Comparison of ENCODE assay signal across 15 cellular contexts in the genomic region with DNA sequence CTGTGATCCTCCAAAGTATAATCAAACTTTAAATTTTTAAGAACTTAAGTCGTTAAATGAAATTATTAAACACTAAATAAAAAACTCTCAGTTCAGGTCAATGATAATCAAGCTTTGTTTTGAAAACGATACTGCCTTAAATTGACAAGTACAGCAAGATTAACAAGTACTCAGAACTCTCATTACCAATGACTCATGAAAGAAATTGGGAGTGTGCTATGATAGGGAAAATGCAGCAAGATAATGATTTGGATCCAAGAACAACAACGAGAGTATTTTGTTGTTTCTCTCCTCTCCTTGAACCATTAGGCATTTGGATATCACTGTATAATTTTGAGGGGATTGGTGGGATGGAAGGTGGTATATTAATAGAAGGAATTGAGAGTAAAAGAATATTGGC. TPM values are rescaled to one million over a fixed set of nuclear protein-coding genes. Genes with fewer than 3 reads are reported as not detected.
A peak's percentile ranks its signal among the peaks of the same experiment; 100 is the strongest.
DNase-seq lines count a peak whose midpoint lies in the region; TF ChIP-seq lines count a peak whose summit lies in the region.
"Had no signal": no experiment of that assay in that cellular context is flagged by ENCODE, and none has a peak within 500 bp of the region (broad histone marks: within the 10 kb centered on the region; RNA-seq: fewer than 3 reads in every experiment).

No MANE protein-coding gene starts in this region.

- H3K9me3 ChIP-seq in osteoblast (ENCODE audit: low read depth, low read length) (no peaks in the 10 kb centered on the region), thyroid gland (no peaks in the 10 kb centered on the region)
- H3K9me3 ChIP-seq: stomach had no signal

- H3K27ac ChIP-seq in osteoblast (ENCODE audit: low read depth, low read length), result no peak overlapping the region
- no peak overlapping the region for H3K27ac ChIP-seq in thyroid gland
- H3K27ac ChIP-seq: PC-9, stomach had no signal

- DNase-seq in EH (ENCODE audit: low read depth), result peak; percentile 43
- no peak for DNase-seq in HFFc6
- DNase-seq in erythroblast (lab: John Stamatoyannopoulos, UW), result peak; percentile 6 to 36
- DNase-seq in osteoblast (ENCODE audit: insufficient read length, low spot score, missing footprints), result no peak
- DNase-seq in T-helper 2 cell treated with Interferon-gamma antibody and Interleukin-4, amounts not matched to agents 5 μg/mL and 100 μg/mL, for 36 hours (ENCODE audit: low spot score), result no peak
- no peak for DNase-seq in GM13977 (ENCODE audit: low spot score)
- no peak for DNase-seq in kidney glomerular epithelial cell (lab: John Stamatoyannopoulos, UW)
- DNase-seq in thyroid gland, result no peak
- DNase-seq: anterior cingulate cortex, GDM1, NCI-H1417 treated with DMSO at 0.1 percent for 48 hours, NCI-H524 treated with DMSO at 0.1 percent for 48 hours, PC-9, retina, stomach had no signal

- intact Hi-C loops in thyroid gland (cut with DNase I), result no loop called here

- H3K4me3 Mint-ChIP-seq in HFFc6, result no peak overlapping the region
- H3K4me3 Mint-ChIP-seq in T-helper 2 cell treated with Interferon-gamma antibody and Interleukin-4, amounts not matched to agents 5 μg/mL and 100 μg/mL, for 36 hours, result no peak overlapping the region

- H3K79me2 ChIP-seq in osteoblast (ENCODE audit: insufficient read depth, low read length), result peaks cover 82% of the 10 kb centered on the region

- no peaks in the 10 kb centered on the region for H3K27me3 ChIP-seq in osteoblast (ENCODE audit: insufficient read depth, low read length)
- H3K27me3 ChIP-seq in thyroid gland, result no peaks in the 10 kb centered on the region
- H3K27me3 ChIP-seq: stomach had no signal

- peaks cover 43% of the 10 kb centered on the region for H3K4me1 Mint-ChIP-seq in HFFc6 (ENCODE audit: low read depth)
- H3K4me1 Mint-ChIP-seq in T-helper 2 cell treated with Interferon-gamma antibody and Interleukin-4, amounts not matched to agents 5 μg/mL and 100 μg/mL, for 36 hours (ENCODE audit: low read depth), result peaks cover 39% of the 10 kb centered on the region

- no peak for TF ChIP-seq CTCF in HFFc6 (IDR thresholded peaks at IDR 0.05)
- TF ChIP-seq CTCF in osteoblast (IDR thresholded peaks at IDR 0.05; ENCODE audit: extremely low read depth, low read depth, low read length), result no peak
- no peak for TF ChIP-seq CTCF in GM13977 (IDR thresholded peaks at IDR 0.05; ENCODE audit: extremely low read depth, insufficient read depth, missing control alignments)
- no peak for TF ChIP-seq CTCF in thyroid gland (IDR thresholded peaks at IDR 0.05)

- H3K27me3 Mint-ChIP-seq in HFFc6 (ENCODE audit: insufficient read depth), result no peaks in the 10 kb centered on the region
- H3K27me3 Mint-ChIP-seq in T-helper 2 cell treated with Interferon-gamma antibody and Interleukin-4, amounts not matched to agents 5 μg/mL and 100 μg/mL, for 36 hours (ENCODE audit: low read depth), result no peaks in the 10 kb centered on the region

- in situ Hi-C loops in GM13977 (cut with MboI; ENCODE audit: low pct_unique_long_range_greater_than_20kb, low sequenced_read_pairs, unreplicated experiment), result no loop called here

- 76 to 79% methylated on average over 3 of the region's 3 CpGs for WGBS in thyroid gland, 2 donors

- H3K4me3 ChIP-seq in osteoblast (ENCODE audit: insufficient read depth, low read length) (no peak overlapping the region), thyroid gland (replicated peaks in 1 of 3) (no peak overlapping the region)
- H3K4me3 ChIP-seq: PC-9, stomach had no signal

- peaks cover 26% of the 10 kb centered on the region for H4K20me1 ChIP-seq in osteoblast (ENCODE audit: insufficient read depth, low read length)

- H3K36me3 Mint-ChIP-seq in HFFc6 (ENCODE audit: low read depth), result peaks cover 12% of the 10 kb centered on the region
- H3K36me3 Mint-ChIP-seq in T-helper 2 cell treated with Interferon-gamma antibody and Interleukin-4, amounts not matched to agents 5 μg/mL and 100 μg/mL, for 36 hours (ENCODE audit: low read depth), result peaks cover 55% of the 10 kb centered on the region

- H3K4me1 ChIP-seq in osteoblast (ENCODE audit: insufficient read depth, low read length) (peaks cover 17% of the 10 kb centered on the region), thyroid gland (peaks cover 11 to 39% of the 10 kb centered on the region in 2 donors)

- H3K36me3 ChIP-seq in osteoblast (ENCODE audit: insufficient read depth, low read length) (peaks cover 12% of the 10 kb centered on the region), thyroid gland (no peaks in the 10 kb centered on the region)

- H3K4me2 ChIP-seq in osteoblast (ENCODE audit: insufficient read depth, low read length), result peak overlapping the region; percentile 13
- H3K4me2 ChIP-seq: PC-9 had no signal

- no peak for TF ChIP-seq POLR2A in erythroblast (IDR thresholded peaks at IDR 0.05; ENCODE audit: low read length)
- no peak for TF ChIP-seq POLR2A in thyroid gland (IDR thresholded peaks at IDR 0.05)

- no peak overlapping the region for H2AFZ ChIP-seq in osteoblast (ENCODE audit: low read length)
- H2AFZ ChIP-seq: PC-9 had no signal

- no peaks in the 10 kb centered on the region for H3K9me3 Mint-ChIP-seq in HFFc6
- H3K9me3 Mint-ChIP-seq in T-helper 2 cell treated with Interferon-gamma antibody and Interleukin-4, amounts not matched to agents 5 μg/mL and 100 μg/mL, for 36 hours, result no peaks in the 10 kb centered on the region

- H3K27ac Mint-ChIP-seq in HFFc6, result peak overlapping the region; percentile 7; the same call in 1 of the 2 replicates
- H3K27ac Mint-ChIP-seq in T-helper 2 cell treated with Interferon-gamma antibody and Interleukin-4, amounts not matched to agents 5 μg/mL and 100 μg/mL, for 36 hours, result no peak overlapping the region

RNA-seq across cellular contexts. Expression of gene N4BP2L2, which starts 10.2 kb away (rescaled TPM):
- 10 to 100 TPM; 44.7 to 57.9 (median 50.4) TPM for total RNA-seq in HFFc6 (2021; fragmentation: NEBNext Ultra II Directional; extraction: Animal tissue kit (Norgen Biotek cat#: 25700))
- total RNA-seq in osteoblast, result 178 and 183 TPM in 2 replicates
- total RNA-seq in thyroid gland, result 100 to 1,000 TPM; 267 to 633 (median 382) TPM

RNA-seq across cellular contexts. Expression of gene PDS5B, which starts 57.9 kb away (rescaled TPM):
- total RNA-seq in HFFc6 (2021; fragmentation: NEBNext Ultra II Directional; extraction: Animal tissue kit (Norgen Biotek cat#: 25700)), result 10 to 100 TPM; 21.0 to 28.9 (median 24.6) TPM
- total RNA-seq in osteoblast (23.2 and 28.9 TPM in 2 replicates), thyroid gland (10 to 100 TPM; 47.9 to 55.1 (median 49.3) TPM)

Comparison
In these comparisons a context has a peak if more than half of its experiments do, and no peak if none do; other contexts are left out.
1. DNase-seq: peak in EH (single experiment) and erythroblast (2 of 2); none in HFFc6 (single experiment), osteoblast (single experiment), T-helper 2 cell treated with Interferon-gamma antibody and Interleukin-4, amounts not matched to agents 5 μg/mL and 100 μg/mL, for 36 hours (single experiment), GM13977 (single experiment), kidney glomerular epithelial cell (single experiment) and thyroid gland (0 of 2).